1 cellular context compared by ENCODE assay signal in genomic region chr12:110035534-110036104, GRCh38.
TF ChIP-seq lines count a peak whose summit lies in the region.

No MANE protein-coding gene starts in this region.

TF ChIP-seq in HepG2, 621 proteins besides CTCF, POLR2A, EP300 and RAD21 (continued from another document and continues in another):
- TF ChIP-seq, protein P1, sequence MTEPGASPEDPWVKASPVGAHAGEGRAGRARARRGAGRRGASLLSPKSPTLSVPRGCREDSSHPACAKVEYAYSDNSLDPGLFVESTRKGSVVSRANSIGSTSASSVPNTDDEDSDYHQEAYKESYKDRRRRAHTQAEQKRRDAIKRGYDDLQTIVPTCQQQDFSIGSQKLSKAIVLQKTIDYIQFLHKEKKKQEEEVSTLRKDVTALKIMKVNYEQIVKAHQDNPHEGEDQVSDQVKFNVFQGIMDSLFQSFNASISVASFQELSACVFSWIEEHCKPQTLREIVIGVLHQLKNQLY (CRISPR knock-in tag; IDR thresholded peaks at IDR 0.05), result 0 out of 2 replicates have a peak, but pooled peaks have one; percentile 61
- TF ChIP-seq NPAS2 (CRISPR knock-in tag; IDR thresholded peaks at IDR 0.05; ENCODE audit: borderline replicate concordance) (no peak), HNRNPL (IDR thresholded peaks at IDR 0.05; ENCODE audit: low read depth, low read length) (no peak), NFYB (CRISPR knock-in tag; IDR thresholded peaks at IDR 0.05) (no peak), ZNF160 (CRISPR knock-in tag; IDR thresholded peaks at IDR 0.05) (no peak), ZNF350 (CRISPR knock-in tag; IDR thresholded peaks at IDR 0.05; ENCODE audit: borderline replicate concordance, low read depth) (peak; percentile 42), PHF5A (CRISPR knock-in tag; IDR thresholded peaks at IDR 0.05; ENCODE audit: low read depth, unreplicated experiment) (no peak), RBAK (CRISPR knock-in tag; IDR thresholded peaks at IDR 0.05) (no peak), ZNF883 (CRISPR knock-in tag; IDR thresholded peaks at IDR 0.05; ENCODE audit: not compliant biosample characterization) (no peak), SRY (CRISPR knock-in tag; IDR thresholded peaks at IDR 0.05) (no peak), ZNF138 (CRISPR knock-in tag; IDR thresholded peaks at IDR 0.05; ENCODE audit: low read depth) (no peak), SAP130 (CRISPR knock-in tag; IDR thresholded peaks at IDR 0.05; ENCODE audit: low read depth) (peak; percentile 90), KDM1A (CRISPR knock-in tag; IDR thresholded peaks at IDR 0.05) (0 out of 2 replicates have a peak, but pooled peaks have one; percentile 58), PBX3 (CRISPR knock-in tag; IDR thresholded peaks at IDR 0.05; ENCODE audit: borderline replicate concordance) (no peak), TBP (CRISPR knock-in tag; IDR thresholded peaks at IDR 0.05) (no peak), ZSCAN12 (CRISPR knock-in tag; IDR thresholded peaks at IDR 0.05) (no peak), ZNF235 (CRISPR knock-in tag; IDR thresholded peaks at IDR 0.05; ENCODE audit: borderline replicate concordance) (no peak), HMG20B (CRISPR knock-in tag; conservative IDR thresholded peaks at IDR 0.05) (no peak), ZNF33A (CRISPR knock-in tag; IDR thresholded peaks at IDR 0.05; ENCODE audit: borderline replicate concordance) (no peak), ZNF564 (CRISPR knock-in tag; IDR thresholded peaks at IDR 0.05) (no peak), ZFP62 (CRISPR knock-in tag; IDR thresholded peaks at IDR 0.05) (no peak), SMAD1 (CRISPR knock-in tag; IDR thresholded peaks at IDR 0.05; ENCODE audit: borderline replicate concordance, low read depth) (no peak), AHDC1 (CRISPR knock-in tag; IDR thresholded peaks at IDR 0.05; ENCODE audit: borderline replicate concordance) (no peak; the same call in 1 of the 2 replicates), ZBTB4 (CRISPR knock-in tag; IDR thresholded peaks at IDR 0.05; ENCODE audit: borderline replicate concordance) (no peak), RERE (CRISPR knock-in tag; IDR thresholded peaks at IDR 0.05; ENCODE audit: low read depth) (no peak), CREB1 (IDR thresholded peaks at IDR 0.05) (no peak), CREB1 (CRISPR knock-in tag; IDR thresholded peaks at IDR 0.05) (no peak), ZNF335 (CRISPR knock-in tag; IDR thresholded peaks at IDR 0.05) (peak; percentile 16; the same call in 1 of the 2 replicates), RNF219 (CRISPR knock-in tag; IDR thresholded peaks at IDR 0.05) (no peak), ZNF296 (CRISPR knock-in tag; conservative IDR thresholded peaks at IDR 0.05) (no peak)
- TF ChIP-seq, protein P2, sequence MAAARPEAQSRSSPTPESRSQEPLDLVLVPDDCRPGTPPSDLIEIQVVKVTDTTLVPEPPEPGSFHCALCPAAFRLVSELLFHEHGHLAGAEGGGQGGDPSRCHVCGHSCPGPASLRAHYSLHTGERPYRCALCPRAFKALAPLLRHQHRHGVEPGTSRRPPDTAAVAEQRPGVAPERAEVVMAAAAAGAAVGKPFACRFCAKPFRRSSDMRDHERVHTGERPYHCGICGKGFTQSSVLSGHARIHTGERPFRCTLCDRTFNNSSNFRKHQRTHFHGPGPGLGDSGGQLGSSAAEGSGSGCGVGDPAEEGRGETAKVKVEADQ (CRISPR knock-in tag; IDR thresholded peaks at IDR 0.05; ENCODE audit: borderline replicate concordance), result no peak; the same call in 1 of the 2 replicates
- TF ChIP-seq, protein P3, sequence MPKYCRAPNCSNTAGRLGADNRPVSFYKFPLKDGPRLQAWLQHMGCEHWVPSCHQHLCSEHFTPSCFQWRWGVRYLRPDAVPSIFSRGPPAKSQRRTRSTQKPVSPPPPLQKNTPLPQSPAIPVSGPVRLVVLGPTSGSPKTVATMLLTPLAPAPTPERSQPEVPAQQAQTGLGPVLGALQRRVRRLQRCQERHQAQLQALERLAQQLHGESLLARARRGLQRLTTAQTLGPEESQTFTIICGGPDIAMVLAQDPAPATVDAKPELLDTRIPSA (CRISPR knock-in tag; IDR thresholded peaks at IDR 0.05; ENCODE audit: borderline replicate concordance), result no peak
- TF ChIP-seq, protein P4, sequence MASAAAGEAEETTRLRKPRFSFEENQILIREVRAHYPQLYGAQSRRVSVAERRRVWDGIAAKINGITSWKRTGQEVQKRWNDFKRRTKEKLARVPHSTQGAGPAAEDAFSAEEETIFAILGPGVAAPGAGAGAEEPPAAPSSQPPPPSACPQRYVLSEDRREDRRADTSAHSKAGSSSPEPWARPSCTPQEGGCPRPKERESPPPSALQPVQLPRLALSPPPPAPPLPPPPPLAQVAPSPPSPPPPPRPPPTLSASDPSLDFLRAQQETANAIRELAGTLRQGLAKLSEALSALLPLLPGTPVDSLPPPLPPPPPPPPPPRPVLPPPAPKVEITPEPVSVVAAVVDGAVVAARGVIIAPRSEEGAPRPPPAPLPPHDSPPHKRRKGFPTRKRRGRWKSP (CRISPR knock-in tag; IDR thresholded peaks at IDR 0.05), result no peak
- TF ChIP-seq, protein P5, sequence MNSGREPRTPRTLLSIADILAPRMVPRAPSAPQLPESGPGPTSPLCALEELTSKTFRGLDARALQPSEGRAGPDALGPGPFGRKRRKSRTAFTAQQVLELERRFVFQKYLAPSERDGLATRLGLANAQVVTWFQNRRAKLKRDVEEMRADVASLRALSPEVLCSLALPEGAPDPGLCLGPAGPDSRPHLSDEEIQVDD (CRISPR knock-in tag; IDR thresholded peaks at IDR 0.05; ENCODE audit: borderline replicate concordance), result no peak
- TF ChIP-seq, protein P6, sequence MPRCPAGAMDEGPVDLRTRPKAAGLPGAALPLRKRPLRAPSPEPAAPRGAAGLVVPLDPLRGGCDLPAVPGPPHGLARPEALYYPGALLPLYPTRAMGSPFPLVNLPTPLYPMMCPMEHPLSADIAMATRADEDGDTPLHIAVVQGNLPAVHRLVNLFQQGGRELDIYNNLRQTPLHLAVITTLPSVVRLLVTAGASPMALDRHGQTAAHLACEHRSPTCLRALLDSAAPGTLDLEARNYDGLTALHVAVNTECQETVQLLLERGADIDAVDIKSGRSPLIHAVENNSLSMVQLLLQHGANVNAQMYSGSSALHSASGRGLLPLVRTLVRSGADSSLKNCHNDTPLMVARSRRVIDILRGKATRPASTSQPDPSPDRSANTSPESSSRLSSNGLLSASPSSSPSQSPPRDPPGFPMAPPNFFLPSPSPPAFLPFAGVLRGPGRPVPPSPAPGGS (CRISPR knock-in tag; IDR thresholded peaks at IDR 0.05), result no peak
